ENCODE assay signal across 12 cellular contexts in genomic region chr9:129557192-129558036, GRCh38.
DNase-seq lines count a peak whose midpoint lies in the region; ATAC-seq, FAIRE-seq and TF ChIP-seq lines count a peak whose summit lies in the region.
"Had no signal": no experiment of that assay in that cellular context is flagged by ENCODE, and none has a peak within 500 bp of the region (broad histone marks: within the 10 kb centered on the region; RNA-seq: fewer than 3 reads in every experiment).

No MANE protein-coding gene starts in this region.

- peak in 1 of 2 experiments; percentile 40 for TF ChIP-seq RAD21 in A549 (conservative IDR thresholded peaks at IDR 0.05 in 1 of 2, IDR thresholded peaks at IDR 0.05 in 1 of 2)

- H4K8ac ChIP-seq in mesenchymal stem cell (ENCODE audit: low read length): peak overlapping the region; percentile 99

- CTCF ChIA-PET in A549 (lab: Yijun Ruan, JAX): interaction anchor here (0.6 to 1.5 kb wide), 5 partner anchors 9 to 418 kb away, joined by 3 to 5 read pairs (median 3); no protein-coding TSS in a partner anchor

- H2BK5ac ChIP-seq in mesenchymal stem cell (ENCODE audit: low read depth, low read length, poor library complexity, severe bottlenecking): peak overlapping the region; percentile 99

- POLR2A ChIA-PET in A549 (lab: Yijun Ruan, JAX): interaction anchor here (0.8 to 1.7 kb wide), 6 partner anchors 9 to 417 kb away, joined by 3 to 6 read pairs (median 4); partner anchors contain the start of gene IER5L

- H3K27ac ChIP-seq in A549 (peak overlapping the region; percentile 98 to 99), body of pancreas (peak overlapping the region; percentile 28 to 79 (median 69)), mesenchymal stem cell (ENCODE audit: low read length, poor library complexity, severe bottlenecking) (peak overlapping the region; percentile 94)
- H3K27ac ChIP-seq: vagina had no signal

- H2BK15ac ChIP-seq in mesenchymal stem cell (ENCODE audit: low read depth, poor library complexity, severe bottlenecking): peak overlapping the region; percentile 91

- no peak for TF ChIP-seq CTCF in A549 (IDR thresholded peaks at IDR 0.05)
- no peak for TF ChIP-seq CTCF in body of pancreas (IDR thresholded peaks at IDR 0.05)

- no peaks in the 10 kb centered on the region for H3K79me1 ChIP-seq in mesenchymal stem cell (replicated peaks; ENCODE audit: low read length, poor library complexity, severe bottlenecking)

- peak overlapping the region; percentile 100 for H2AK5ac ChIP-seq in mesenchymal stem cell (ENCODE audit: low read length, severe bottlenecking)

- ATAC-seq in A549: peak; percentile 56 to 79
- peak; percentile 75 for ATAC-seq in body of pancreas
- ATAC-seq in HG02885 (IDR thresholded peaks at IDR 0.05; ENCODE audit: poor library complexity, unreplicated experiment): no peak

- H3K4me1 ChIP-seq in A549 (peaks cover 75% of the 10 kb centered on the region), body of pancreas (peaks cover 34% of the 10 kb centered on the region), mesenchymal stem cell (ENCODE audit: control insufficient read depth, insufficient read depth, low read depth, low read length) (peaks cover 55% of the 10 kb centered on the region)

- DNase-seq in A549 (ENCODE audit: low read depth in 1 of 2, low spot score in 1 of 2) (peak; percentile 87 to 92), HT1080 (ENCODE audit: low read depth) (peak; percentile 56), body of pancreas (peak; percentile 55 to 70 (median 64)), mesenchymal stem cell (peak; percentile 41), foreskin melanocyte (no peak)
- no peak for DNase-seq in stimulated activated CD4-positive, alpha-beta T cell treated with anti-CD3 and anti-CD28 coated beads, Interleukin-4, amount 100 ng/mL, for 4 hours
- no peak for DNase-seq in stimulated activated CD4-positive, alpha-beta T cell treated with anti-CD3 and anti-CD28 coated beads, Interleukin-15, amount 100 ng/mL, for 24 hours
- DNase-seq: activated T-cell treated with anti-CD3 and anti-CD28 coated beads, Interleukin-2, amount 50 U/mL, for 24 hours; COR-L47 had no signal

- H3K14ac ChIP-seq in mesenchymal stem cell (ENCODE audit: low read length in 2 of 2): peak overlapping the region in 1 of 2 experiments; percentile 35

- H3K27me3 ChIP-seq in body of pancreas: no peaks in the 10 kb centered on the region
- H3K27me3 ChIP-seq in mesenchymal stem cell (ENCODE audit: control insufficient read depth in 1 of 2, insufficient read depth in 1 of 2, low read length in 2 of 2): peaks cover 0 to 9% of the 10 kb centered on the region in 2 experiments
- H3K27me3 ChIP-seq: vagina had no signal

- no peak overlapping the region for H3K9ac ChIP-seq in mesenchymal stem cell (ENCODE audit: low read length)

- FAIRE-seq in A549 (lab: Jason Lieb, UNC): no peak

- H3K9me3 ChIP-seq in A549 (no peaks in the 10 kb centered on the region), body of pancreas (no peaks in the 10 kb centered on the region), mesenchymal stem cell (ENCODE audit: control insufficient read depth, low read length) (no peaks in the 10 kb centered on the region)
- H3K9me3 ChIP-seq: vagina had no signal

- H2BK120ac ChIP-seq in mesenchymal stem cell (ENCODE audit: low read depth, low read length): peak overlapping the region; percentile 95

- intact Hi-C loops in body of pancreas (cut with DNase I): no loop called here

- WGBS in A549 (ENCODE audit: missing lambda C conversion rate): 23% methylated on average over 22 of the region's 24 CpGs
- 65 to 69% methylated on average over 10 to 24 of the region's 24 CpGs for WGBS in body of pancreas, 2 donors
- WGBS in mesenchymal stem cell: 59% methylated on average over 21 of the region's 24 CpGs

- H3K18ac ChIP-seq in mesenchymal stem cell (ENCODE audit: low read depth in 1 of 2, low read length in 2 of 2): peak overlapping the region; percentile 54 to 86

- H3K36me3 ChIP-seq in body of pancreas (replicated peaks in 1 of 2; ENCODE audit: insufficient read depth in 1 of 2, low read depth in 2 of 2): no peaks in the 10 kb centered on the region
- H3K36me3 ChIP-seq in mesenchymal stem cell (ENCODE audit: control insufficient read depth in 1 of 2, insufficient read depth in 2 of 2, low read depth in 1 of 2, low read length in 2 of 2): no peaks in the 10 kb centered on the region
- H3K36me3 ChIP-seq: vagina had no signal

- peak overlapping the region; percentile 94 for H4K91ac ChIP-seq in mesenchymal stem cell (ENCODE audit: low read length)

- H3K4me2 ChIP-seq in A549: peak overlapping the region; percentile 87
- H3K4me2 ChIP-seq in mesenchymal stem cell (ENCODE audit: low read length, poor library complexity, severe bottlenecking): peak overlapping the region; percentile 39

- H3K4ac ChIP-seq in mesenchymal stem cell (ENCODE audit: low read depth in 1 of 2, low read length in 2 of 2): peak overlapping the region; percentile 57 to 84

- peak overlapping the region; percentile 64 to 82 for H2BK12ac ChIP-seq in mesenchymal stem cell (ENCODE audit: low read length in 2 of 2)

- TF ChIP-seq POLR2A in A549 (IDR thresholded peaks at IDR 0.05; ENCODE audit: low read length): 0 out of 2 replicates have a peak, but pooled peaks have one; percentile 19
- peak in 2 of 3 donors; percentile 49 to 50 for TF ChIP-seq POLR2A in body of pancreas (IDR thresholded peaks at IDR 0.05)

- peak; percentile 84 to 96; a peak in 4 of 5 replicates for TF ChIP-seq EP300 in A549 (IDR thresholded peaks at IDR 0.05)

- no peak overlapping the region for H3K23ac ChIP-seq in mesenchymal stem cell (ENCODE audit: low read length in 2 of 2)

- peak overlapping the region; percentile 72 for H2AFZ ChIP-seq in mesenchymal stem cell (ENCODE audit: low read depth, low read length)

- 0 out of 3 replicates have a peak overlapping the region, but pooled peaks have one; percentile 21 for H3K4me3 ChIP-seq in A549
- H3K4me3 ChIP-seq in body of pancreas: no peak overlapping the region
- no peak overlapping the region for H3K4me3 ChIP-seq in mesenchymal stem cell (ENCODE audit: insufficient read depth in 1 of 2, low read depth in 1 of 2, low read length in 2 of 2)
- H3K4me3 ChIP-seq: skin epidermis, vagina had no signal

TF ChIP-seq in A549, 52 proteins besides CTCF, POLR2A, EP300 and RAD21 (continues in another document):
- TF ChIP-seq GATA3 (IDR thresholded peaks at IDR 0.05; ENCODE audit: borderline replicate concordance): peak; percentile 89
- no peak for TF ChIP-seq ZC3H11A (IDR thresholded peaks at IDR 0.05)
- no peak for TF ChIP-seq HES2 (IDR thresholded peaks at IDR 0.05)
- no peak for TF ChIP-seq MAFK (IDR thresholded peaks at IDR 0.05; ENCODE audit: partially characterized antibody)
- TF ChIP-seq SMC3 (IDR thresholded peaks at IDR 0.05): peak; percentile 23; the same call in 1 of the 3 replicates
- TF ChIP-seq, protein P1, sequence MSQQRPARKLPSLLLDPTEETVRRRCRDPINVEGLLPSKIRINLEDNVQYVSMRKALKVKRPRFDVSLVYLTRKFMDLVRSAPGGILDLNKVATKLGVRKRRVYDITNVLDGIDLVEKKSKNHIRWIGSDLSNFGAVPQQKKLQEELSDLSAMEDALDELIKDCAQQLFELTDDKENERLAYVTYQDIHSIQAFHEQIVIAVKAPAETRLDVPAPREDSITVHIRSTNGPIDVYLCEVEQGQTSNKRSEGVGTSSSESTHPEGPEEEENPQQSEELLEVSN (IDR thresholded peaks at IDR 0.05; ENCODE audit: borderline replicate concordance, low read depth): peak; percentile 19; the same call in 1 of the 2 replicates
- TF ChIP-seq REST (IDR thresholded peaks at IDR 0.05): no peak
- no peak for TF ChIP-seq HMGXB4 (CRISPR knock-in tag; IDR thresholded peaks at IDR 0.05; ENCODE audit: borderline replicate concordance)
- TF ChIP-seq RNF2 (IDR thresholded peaks at IDR 0.05; ENCODE audit: borderline replicate concordance, low read depth): no peak

Comparison
In these comparisons a context has a peak if more than half of its experiments do, and no peak if none do; other contexts are left out.
1. DNase-seq: peak in A549 (2 of 2), HT1080 (single experiment), body of pancreas (4 of 4) and mesenchymal stem cell (single experiment); none in stimulated activated CD4-positive, alpha-beta T cell treated with anti-CD3 and anti-CD28 coated beads, Interleukin-4, amount 100 ng/mL, for 4 hours (0 of 2), foreskin melanocyte (single experiment) and stimulated activated CD4-positive, alpha-beta T cell treated with anti-CD3 and anti-CD28 coated beads, Interleukin-15, amount 100 ng/mL, for 24 hours (single experiment).
2. Peak in every context shown above with its lines, with median percentiles within 50 percentile points of each other: H3K27ac ChIP-seq.